In the genomic region with DNA sequence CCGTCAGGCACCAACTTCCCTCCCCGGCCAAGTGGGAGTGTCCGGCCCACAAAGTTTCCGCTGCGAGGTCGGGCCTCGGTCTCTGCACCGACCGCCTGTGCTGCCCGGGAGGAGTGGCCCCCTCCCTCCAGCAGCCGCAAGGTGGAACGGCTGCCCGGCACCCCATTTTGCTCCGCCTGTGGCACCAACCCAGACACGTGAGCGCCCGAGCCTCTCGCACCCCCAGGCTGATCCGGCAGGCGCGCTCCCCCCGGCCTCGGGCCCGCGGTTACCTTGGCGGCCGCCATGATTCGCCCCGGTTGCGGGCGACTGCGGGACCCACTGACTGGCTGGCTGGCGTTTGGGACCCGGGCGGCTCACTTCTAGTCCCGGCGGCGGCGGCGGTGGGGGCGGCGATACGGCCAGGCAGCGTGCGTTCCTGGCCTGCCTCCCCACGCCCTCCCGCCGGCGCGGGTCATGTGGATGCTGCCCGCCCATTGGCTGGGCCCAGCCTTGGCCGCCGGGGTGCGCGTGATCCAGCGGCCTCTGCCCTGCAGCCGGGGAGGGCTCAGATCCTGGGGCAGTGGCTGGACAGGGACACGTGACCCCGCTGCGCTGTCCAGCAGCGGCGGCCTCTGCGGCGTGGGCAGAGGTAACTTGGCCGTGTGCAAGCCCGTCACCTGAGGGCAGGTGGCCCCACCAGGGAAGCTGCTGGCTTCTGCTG, we compare ENCODE assay signal across 1 cellular context.
A peak's percentile ranks its signal among the peaks of the same experiment; 100 is the strongest.
TF ChIP-seq lines count a peak whose summit lies in the region.

A gene with protein sequence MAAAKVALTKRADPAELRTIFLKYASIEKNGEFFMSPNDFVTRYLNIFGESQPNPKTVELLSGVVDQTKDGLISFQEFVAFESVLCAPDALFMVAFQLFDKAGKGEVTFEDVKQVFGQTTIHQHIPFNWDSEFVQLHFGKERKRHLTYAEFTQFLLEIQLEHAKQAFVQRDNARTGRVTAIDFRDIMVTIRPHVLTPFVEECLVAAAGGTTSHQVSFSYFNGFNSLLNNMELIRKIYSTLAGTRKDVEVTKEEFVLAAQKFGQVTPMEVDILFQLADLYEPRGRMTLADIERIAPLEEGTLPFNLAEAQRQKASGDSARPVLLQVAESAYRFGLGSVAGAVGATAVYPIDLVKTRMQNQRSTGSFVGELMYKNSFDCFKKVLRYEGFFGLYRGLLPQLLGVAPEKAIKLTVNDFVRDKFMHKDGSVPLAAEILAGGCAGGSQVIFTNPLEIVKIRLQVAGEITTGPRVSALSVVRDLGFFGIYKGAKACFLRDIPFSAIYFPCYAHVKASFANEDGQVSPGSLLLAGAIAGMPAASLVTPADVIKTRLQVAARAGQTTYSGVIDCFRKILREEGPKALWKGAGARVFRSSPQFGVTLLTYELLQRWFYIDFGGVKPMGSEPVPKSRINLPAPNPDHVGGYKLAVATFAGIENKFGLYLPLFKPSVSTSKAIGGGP (minus strand): TSS at position 429 of the 703 bp plus-strand sequence. CDS start 142 bp downstream, at position 287.

TF ChIP-seq in GM12878, 131 proteins besides CTCF, POLR2A, EP300 and RAD21 (continued from another document):
- TF ChIP-seq, protein P1, sequence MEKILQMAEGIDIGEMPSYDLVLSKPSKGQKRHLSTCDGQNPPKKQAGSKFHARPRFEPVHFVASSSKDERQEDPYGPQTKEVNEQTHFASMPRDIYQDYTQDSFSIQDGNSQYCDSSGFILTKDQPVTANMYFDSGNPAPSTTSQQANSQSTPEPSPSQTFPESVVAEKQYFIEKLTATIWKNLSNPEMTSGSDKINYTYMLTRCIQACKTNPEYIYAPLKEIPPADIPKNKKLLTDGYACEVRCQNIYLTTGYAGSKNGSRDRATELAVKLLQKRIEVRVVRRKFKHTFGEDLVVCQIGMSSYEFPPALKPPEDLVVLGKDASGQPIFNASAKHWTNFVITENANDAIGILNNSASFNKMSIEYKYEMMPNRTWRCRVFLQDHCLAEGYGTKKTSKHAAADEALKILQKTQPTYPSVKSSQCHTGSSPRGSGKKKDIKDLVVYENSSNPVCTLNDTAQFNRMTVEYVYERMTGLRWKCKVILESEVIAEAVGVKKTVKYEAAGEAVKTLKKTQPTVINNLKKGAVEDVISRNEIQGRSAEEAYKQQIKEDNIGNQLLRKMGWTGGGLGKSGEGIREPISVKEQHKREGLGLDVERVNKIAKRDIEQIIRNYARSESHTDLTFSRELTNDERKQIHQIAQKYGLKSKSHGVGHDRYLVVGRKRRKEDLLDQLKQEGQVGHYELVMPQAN (conservative IDR thresholded peaks at IDR 0.05): peak; percentile 62
- TF ChIP-seq, protein P2, sequence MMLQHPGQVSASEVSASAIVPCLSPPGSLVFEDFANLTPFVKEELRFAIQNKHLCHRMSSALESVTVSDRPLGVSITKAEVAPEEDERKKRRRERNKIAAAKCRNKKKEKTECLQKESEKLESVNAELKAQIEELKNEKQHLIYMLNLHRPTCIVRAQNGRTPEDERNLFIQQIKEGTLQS (IDR thresholded peaks at IDR 0.05; ENCODE audit: borderline replicate concordance, extremely low read depth, low read depth, low read length): peak; percentile 35; the same call in 1 of the 2 replicates
- TF ChIP-seq MYC (IDR thresholded peaks at IDR 0.05; ENCODE audit: insufficient read depth, insufficient read length, insufficient replicate concordance, low read length, severe bottlenecking): no peak
- TF ChIP-seq, protein P3, sequence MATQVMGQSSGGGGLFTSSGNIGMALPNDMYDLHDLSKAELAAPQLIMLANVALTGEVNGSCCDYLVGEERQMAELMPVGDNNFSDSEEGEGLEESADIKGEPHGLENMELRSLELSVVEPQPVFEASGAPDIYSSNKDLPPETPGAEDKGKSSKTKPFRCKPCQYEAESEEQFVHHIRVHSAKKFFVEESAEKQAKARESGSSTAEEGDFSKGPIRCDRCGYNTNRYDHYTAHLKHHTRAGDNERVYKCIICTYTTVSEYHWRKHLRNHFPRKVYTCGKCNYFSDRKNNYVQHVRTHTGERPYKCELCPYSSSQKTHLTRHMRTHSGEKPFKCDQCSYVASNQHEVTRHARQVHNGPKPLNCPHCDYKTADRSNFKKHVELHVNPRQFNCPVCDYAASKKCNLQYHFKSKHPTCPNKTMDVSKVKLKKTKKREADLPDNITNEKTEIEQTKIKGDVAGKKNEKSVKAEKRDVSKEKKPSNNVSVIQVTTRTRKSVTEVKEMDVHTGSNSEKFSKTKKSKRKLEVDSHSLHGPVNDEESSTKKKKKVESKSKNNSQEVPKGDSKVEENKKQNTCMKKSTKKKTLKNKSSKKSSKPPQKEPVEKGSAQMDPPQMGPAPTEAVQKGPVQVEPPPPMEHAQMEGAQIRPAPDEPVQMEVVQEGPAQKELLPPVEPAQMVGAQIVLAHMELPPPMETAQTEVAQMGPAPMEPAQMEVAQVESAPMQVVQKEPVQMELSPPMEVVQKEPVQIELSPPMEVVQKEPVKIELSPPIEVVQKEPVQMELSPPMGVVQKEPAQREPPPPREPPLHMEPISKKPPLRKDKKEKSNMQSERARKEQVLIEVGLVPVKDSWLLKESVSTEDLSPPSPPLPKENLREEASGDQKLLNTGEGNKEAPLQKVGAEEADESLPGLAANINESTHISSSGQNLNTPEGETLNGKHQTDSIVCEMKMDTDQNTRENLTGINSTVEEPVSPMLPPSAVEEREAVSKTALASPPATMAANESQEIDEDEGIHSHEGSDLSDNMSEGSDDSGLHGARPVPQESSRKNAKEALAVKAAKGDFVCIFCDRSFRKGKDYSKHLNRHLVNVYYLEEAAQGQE (IDR thresholded peaks at IDR 0.05; ENCODE audit: low read depth, low read length): peak; percentile 85
- peak; percentile 62 for TF ChIP-seq MEF2B (IDR thresholded peaks at IDR 0.05; ENCODE audit: partially characterized antibody, poor library complexity, severe bottlenecking)
- TF ChIP-seq RBBP5 (conservative IDR thresholded peaks at IDR 0.05): no peak
- no peak for TF ChIP-seq HDAC2 (IDR thresholded peaks at IDR 0.05)
- TF ChIP-seq ATF7 (IDR thresholded peaks at IDR 0.05; ENCODE audit: low read depth): no peak
- no peak for TF ChIP-seq SREBF2 (IDR thresholded peaks at IDR 0.05; ENCODE audit: low read length)
- TF ChIP-seq, protein P4, sequence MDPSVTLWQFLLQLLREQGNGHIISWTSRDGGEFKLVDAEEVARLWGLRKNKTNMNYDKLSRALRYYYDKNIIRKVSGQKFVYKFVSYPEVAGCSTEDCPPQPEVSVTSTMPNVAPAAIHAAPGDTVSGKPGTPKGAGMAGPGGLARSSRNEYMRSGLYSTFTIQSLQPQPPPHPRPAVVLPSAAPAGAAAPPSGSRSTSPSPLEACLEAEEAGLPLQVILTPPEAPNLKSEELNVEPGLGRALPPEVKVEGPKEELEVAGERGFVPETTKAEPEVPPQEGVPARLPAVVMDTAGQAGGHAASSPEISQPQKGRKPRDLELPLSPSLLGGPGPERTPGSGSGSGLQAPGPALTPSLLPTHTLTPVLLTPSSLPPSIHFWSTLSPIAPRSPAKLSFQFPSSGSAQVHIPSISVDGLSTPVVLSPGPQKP (IDR thresholded peaks at IDR 0.05; ENCODE audit: low read depth, low read length): no peak
- peak; percentile 37; the same call in 1 of the 2 replicates for TF ChIP-seq PAX5 (IDR thresholded peaks at IDR 0.05; ENCODE audit: borderline replicate concordance, low read depth, low read length)
- no peak; the same call in 1 of the 2 replicates for TF ChIP-seq HDGF (IDR thresholded peaks at IDR 0.05)
- TF ChIP-seq CHD4 (IDR thresholded peaks at IDR 0.05): no peak
- no peak for TF ChIP-seq ZNF274 (IDR thresholded peaks at IDR 0.05; ENCODE audit: insufficient read depth, insufficient read length)
- no peak for TF ChIP-seq BMI1 (IDR thresholded peaks at IDR 0.05; ENCODE audit: borderline replicate concordance)
- TF ChIP-seq JUNB (IDR thresholded peaks at IDR 0.05): no peak
- TF ChIP-seq FOS (IDR thresholded peaks at IDR 0.05; ENCODE audit: borderline replicate concordance, extremely low read depth, insufficient read length): no peak
- TF ChIP-seq, protein P5, sequence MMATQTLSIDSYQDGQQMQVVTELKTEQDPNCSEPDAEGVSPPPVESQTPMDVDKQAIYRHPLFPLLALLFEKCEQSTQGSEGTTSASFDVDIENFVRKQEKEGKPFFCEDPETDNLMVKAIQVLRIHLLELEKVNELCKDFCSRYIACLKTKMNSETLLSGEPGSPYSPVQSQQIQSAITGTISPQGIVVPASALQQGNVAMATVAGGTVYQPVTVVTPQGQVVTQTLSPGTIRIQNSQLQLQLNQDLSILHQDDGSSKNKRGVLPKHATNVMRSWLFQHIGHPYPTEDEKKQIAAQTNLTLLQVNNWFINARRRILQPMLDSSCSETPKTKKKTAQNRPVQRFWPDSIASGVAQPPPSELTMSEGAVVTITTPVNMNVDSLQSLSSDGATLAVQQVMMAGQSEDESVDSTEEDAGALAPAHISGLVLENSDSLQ (IDR thresholded peaks at IDR 0.05): no peak
- TF ChIP-seq JUND (IDR thresholded peaks at IDR 0.05; ENCODE audit: low read depth, low read length): no peak
- TF ChIP-seq FOXM1 (IDR thresholded peaks at IDR 0.05; ENCODE audit: low read depth, low read length): no peak
- 0 out of 4 replicates have a peak, but pooled peaks of 1 of the 2 experiments have one; percentile 14 for TF ChIP-seq ETV6 (conservative IDR thresholded peaks at IDR 0.05 in 1 of 2, IDR thresholded peaks at IDR 0.05 in 1 of 2; ENCODE audit: borderline replicate concordance in 1 of 2, low read depth in 1 of 2)
- TF ChIP-seq NFXL1 (IDR thresholded peaks at IDR 0.05; ENCODE audit: borderline replicate concordance): no peak
- TF ChIP-seq GABPA (IDR thresholded peaks at IDR 0.05; ENCODE audit: low read depth): no peak
- 0 out of 2 replicates have a peak, but pooled peaks have one; percentile 4 for TF ChIP-seq CREM (IDR thresholded peaks at IDR 0.05; ENCODE audit: low read depth)
- TF ChIP-seq SIN3A (IDR thresholded peaks at IDR 0.05; ENCODE audit: low read depth, low read length): peak; percentile 72; the same call in 1 of the 2 replicates
- TF ChIP-seq ASH2L (IDR thresholded peaks at IDR 0.05; ENCODE audit: borderline replicate concordance, low read depth): no peak
- TF ChIP-seq DPF2 (IDR thresholded peaks at IDR 0.05): peak; percentile 89
- TF ChIP-seq GATAD2B (conservative IDR thresholded peaks at IDR 0.05; ENCODE audit: low read depth): peak; percentile 92
- TF ChIP-seq, protein P6, sequence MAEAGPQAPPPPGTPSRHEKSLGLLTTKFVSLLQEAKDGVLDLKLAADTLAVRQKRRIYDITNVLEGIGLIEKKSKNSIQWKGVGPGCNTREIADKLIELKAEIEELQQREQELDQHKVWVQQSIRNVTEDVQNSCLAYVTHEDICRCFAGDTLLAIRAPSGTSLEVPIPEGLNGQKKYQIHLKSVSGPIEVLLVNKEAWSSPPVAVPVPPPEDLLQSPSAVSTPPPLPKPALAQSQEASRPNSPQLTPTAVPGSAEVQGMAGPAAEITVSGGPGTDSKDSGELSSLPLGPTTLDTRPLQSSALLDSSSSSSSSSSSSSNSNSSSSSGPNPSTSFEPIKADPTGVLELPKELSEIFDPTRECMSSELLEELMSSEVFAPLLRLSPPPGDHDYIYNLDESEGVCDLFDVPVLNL (IDR thresholded peaks at IDR 0.05; ENCODE audit: low read depth, low read length): no peak
- TF ChIP-seq SREBF1 (IDR thresholded peaks at IDR 0.05; ENCODE audit: low read length): no peak
- no peak for TF ChIP-seq STAT3 (IDR thresholded peaks at IDR 0.05; ENCODE audit: low read depth, low read length)
- no peak for TF ChIP-seq SIX5 (IDR thresholded peaks at IDR 0.05; ENCODE audit: low read depth, low read length, severe bottlenecking)
- 0 out of 2 replicates have a peak, but pooled peaks have one; percentile 45 for TF ChIP-seq RCOR1 (conservative IDR thresholded peaks at IDR 0.05; ENCODE audit: low read depth, low read length)
- TF ChIP-seq, protein P7, sequence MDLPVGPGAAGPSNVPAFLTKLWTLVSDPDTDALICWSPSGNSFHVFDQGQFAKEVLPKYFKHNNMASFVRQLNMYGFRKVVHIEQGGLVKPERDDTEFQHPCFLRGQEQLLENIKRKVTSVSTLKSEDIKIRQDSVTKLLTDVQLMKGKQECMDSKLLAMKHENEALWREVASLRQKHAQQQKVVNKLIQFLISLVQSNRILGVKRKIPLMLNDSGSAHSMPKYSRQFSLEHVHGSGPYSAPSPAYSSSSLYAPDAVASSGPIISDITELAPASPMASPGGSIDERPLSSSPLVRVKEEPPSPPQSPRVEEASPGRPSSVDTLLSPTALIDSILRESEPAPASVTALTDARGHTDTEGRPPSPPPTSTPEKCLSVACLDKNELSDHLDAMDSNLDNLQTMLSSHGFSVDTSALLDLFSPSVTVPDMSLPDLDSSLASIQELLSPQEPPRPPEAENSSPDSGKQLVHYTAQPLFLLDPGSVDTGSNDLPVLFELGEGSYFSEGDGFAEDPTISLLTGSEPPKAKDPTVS (IDR thresholded peaks at IDR 0.05; ENCODE audit: low read depth, low read length): no peak
- TF ChIP-seq CREB1 (IDR thresholded peaks at IDR 0.05; ENCODE audit: low read depth): no peak; the same call in none of the 2 replicates
- TF ChIP-seq ZZZ3 (IDR thresholded peaks at IDR 0.05; ENCODE audit: control insufficient read depth, insufficient read length, low read depth): no peak
- TF ChIP-seq LARP7 (IDR thresholded peaks at IDR 0.05): 0 out of 2 replicates have a peak, but pooled peaks have one; percentile 70
